In genomic region chr2:230809677-230810251, GRCh38 we compare ENCODE assay signal across 1 cellular context.
TF ChIP-seq lines count a peak whose summit lies in the region.

No MANE protein-coding gene starts in this region.

TF ChIP-seq in H1, 55 proteins besides CTCF, POLR2A, EP300 and RAD21:
- TF ChIP-seq CHD2 (IDR thresholded peaks at IDR 0.05; ENCODE audit: low read length): no peak
- no peak for TF ChIP-seq KDM5A (IDR thresholded peaks at IDR 0.05; ENCODE audit: low read length)
- no peak for TF ChIP-seq RFX5 (IDR thresholded peaks at IDR 0.05; ENCODE audit: borderline replicate concordance, low read depth, low read length)
- no peak for TF ChIP-seq HDAC2 (IDR thresholded peaks at IDR 0.05; ENCODE audit: borderline replicate concordance in 1 of 2, low read depth in 2 of 2, low read length in 2 of 2)
- TF ChIP-seq SP4 (IDR thresholded peaks at IDR 0.05; ENCODE audit: low read length): no peak
- no peak for TF ChIP-seq TEAD4 (IDR thresholded peaks at IDR 0.05; ENCODE audit: low read depth, low read length)
- no peak for TF ChIP-seq JUND (IDR thresholded peaks at IDR 0.05; ENCODE audit: low read length)
- TF ChIP-seq SRF (IDR thresholded peaks at IDR 0.05; ENCODE audit: low read depth, low read length): no peak
- no peak for TF ChIP-seq SP1 (IDR thresholded peaks at IDR 0.05; ENCODE audit: low read depth, low read length)
- no peak for TF ChIP-seq TAF7 (optimal IDR thresholded peaks at IDR 0.05; ENCODE audit: borderline replicate concordance, low read depth, low read length)
- no peak for TF ChIP-seq TCF12 (IDR thresholded peaks at IDR 0.05; ENCODE audit: low read depth, low read length)
- no peak for TF ChIP-seq SIX5 (IDR thresholded peaks at IDR 0.05; ENCODE audit: low read depth, low read length)
- no peak for TF ChIP-seq MAFK (IDR thresholded peaks at IDR 0.05; ENCODE audit: low read depth, low read length)
- no peak for TF ChIP-seq EZH2 (IDR thresholded peaks at IDR 0.05; ENCODE audit: low read depth, low read length, severe bottlenecking)
- no peak for TF ChIP-seq FOSL1 (IDR thresholded peaks at IDR 0.05; ENCODE audit: insufficient read depth, low read depth, low read length)
- no peak for TF ChIP-seq RBBP5 (IDR thresholded peaks at IDR 0.05; ENCODE audit: borderline replicate concordance, low read depth, low read length)
- no peak for TF ChIP-seq BRCA1 (IDR thresholded peaks at IDR 0.05; ENCODE audit: low read depth, low read length)
